ENCODE assay signal across 2 cellular contexts in the genomic region with DNA sequence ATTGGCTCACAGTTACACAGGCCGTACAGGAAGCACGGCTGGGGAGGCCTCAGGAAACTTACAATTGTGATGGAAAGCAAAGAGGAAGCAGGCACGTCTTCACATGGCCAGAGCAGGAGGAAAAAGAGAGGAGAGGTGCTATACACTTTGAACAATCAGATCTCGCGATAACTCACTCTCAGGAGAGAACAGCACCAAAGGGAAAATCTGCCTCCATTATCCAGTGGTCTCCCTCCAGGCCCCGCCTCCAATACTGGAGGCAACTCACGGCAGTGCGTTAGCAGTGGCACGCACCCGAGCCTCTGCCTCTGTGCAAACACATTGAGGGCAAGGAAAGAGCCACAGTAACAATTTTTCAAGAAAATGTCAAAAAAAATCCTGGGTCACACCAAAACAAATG.
TF ChIP-seq lines count a peak whose summit lies in the region.

No MANE protein-coding gene starts in this region.

TF ChIP-seq in GM23338, 12 proteins besides CTCF, POLR2A, EP300 and RAD21 (continued from another document):
- TF ChIP-seq, protein P1, sequence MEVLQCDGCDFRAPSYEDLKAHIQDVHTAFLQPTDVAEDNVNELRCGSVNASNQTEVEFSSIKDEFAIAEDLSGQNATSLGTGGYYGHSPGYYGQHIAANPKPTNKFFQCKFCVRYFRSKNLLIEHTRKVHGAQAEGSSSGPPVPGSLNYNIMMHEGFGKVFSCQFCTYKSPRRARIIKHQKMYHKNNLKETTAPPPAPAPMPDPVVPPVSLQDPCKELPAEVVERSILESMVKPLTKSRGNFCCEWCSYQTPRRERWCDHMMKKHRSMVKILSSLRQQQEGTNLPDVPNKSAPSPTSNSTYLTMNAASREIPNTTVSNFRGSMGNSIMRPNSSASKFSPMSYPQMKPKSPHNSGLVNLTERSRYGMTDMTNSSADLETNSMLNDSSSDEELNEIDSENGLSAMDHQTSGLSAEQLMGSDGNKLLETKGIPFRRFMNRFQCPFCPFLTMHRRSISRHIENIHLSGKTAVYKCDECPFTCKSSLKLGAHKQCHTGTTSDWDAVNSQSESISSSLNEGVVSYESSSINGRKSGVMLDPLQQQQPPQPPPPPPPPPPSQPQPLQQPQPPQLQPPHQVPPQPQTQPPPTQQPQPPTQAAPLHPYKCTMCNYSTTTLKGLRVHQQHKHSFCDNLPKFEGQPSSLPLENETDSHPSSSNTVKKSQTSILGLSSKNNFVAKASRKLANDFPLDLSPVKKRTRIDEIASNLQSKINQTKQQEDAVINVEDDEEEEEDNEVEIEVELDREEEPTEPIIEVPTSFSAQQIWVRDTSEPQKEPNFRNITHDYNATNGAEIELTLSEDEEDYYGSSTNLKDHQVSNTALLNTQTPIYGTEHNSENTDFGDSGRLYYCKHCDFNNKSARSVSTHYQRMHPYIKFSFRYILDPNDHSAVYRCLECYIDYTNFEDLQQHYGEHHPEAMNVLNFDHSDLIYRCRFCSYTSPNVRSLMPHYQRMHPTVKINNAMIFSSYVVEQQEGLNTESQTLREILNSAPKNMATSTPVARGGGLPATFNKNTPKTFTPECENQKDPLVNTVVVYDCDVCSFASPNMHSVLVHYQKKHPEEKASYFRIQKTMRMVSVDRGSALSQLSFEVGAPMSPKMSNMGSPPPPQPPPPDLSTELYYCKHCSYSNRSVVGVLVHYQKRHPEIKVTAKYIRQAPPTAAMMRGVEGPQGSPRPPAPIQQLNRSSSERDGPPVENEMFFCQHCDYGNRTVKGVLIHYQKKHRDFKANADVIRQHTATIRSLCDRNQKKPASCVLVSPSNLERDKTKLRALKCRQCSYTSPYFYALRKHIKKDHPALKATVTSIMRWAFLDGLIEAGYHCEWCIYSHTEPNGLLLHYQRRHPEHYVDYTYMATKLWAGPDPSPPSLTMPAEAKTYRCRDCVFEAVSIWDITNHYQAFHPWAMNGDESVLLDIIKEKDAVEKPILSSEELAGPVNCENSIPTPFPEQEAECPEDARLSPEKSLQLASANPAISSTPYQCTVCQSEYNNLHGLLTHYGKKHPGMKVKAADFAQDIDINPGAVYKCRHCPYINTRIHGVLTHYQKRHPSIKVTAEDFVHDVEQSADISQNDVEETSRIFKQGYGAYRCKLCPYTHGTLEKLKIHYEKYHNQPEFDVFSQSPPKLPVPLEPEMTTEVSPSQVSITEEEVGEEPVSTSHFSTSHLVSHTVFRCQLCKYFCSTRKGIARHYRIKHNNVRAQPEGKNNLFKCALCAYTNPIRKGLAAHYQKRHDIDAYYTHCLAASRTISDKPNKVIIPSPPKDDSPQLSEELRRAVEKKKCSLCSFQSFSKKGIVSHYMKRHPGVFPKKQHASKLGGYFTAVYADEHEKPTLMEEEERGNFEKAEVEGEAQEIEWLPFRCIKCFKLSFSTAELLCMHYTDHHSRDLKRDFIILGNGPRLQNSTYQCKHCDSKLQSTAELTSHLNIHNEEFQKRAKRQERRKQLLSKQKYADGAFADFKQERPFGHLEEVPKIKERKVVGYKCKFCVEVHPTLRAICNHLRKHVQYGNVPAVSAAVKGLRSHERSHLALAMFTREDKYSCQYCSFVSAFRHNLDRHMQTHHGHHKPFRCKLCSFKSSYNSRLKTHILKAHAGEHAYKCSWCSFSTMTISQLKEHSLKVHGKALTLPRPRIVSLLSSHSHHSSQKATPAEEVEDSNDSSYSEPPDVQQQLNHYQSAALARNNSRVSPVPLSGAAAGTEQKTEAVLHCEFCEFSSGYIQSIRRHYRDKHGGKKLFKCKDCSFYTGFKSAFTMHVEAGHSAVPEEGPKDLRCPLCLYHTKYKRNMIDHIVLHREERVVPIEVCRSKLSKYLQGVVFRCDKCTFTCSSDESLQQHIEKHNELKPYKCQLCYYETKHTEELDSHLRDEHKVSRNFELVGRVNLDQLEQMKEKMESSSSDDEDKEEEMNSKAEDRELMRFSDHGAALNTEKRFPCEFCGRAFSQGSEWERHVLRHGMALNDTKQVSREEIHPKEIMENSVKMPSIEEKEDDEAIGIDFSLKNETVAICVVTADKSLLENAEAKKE (CRISPR knock-in tag; IDR thresholded peaks at IDR 0.05), result no peak
- no peak for TF ChIP-seq ZNF331 (CRISPR knock-in tag; IDR thresholded peaks at IDR 0.05; ENCODE audit: low read depth)
- no peak for TF ChIP-seq ZNF114 (CRISPR knock-in tag; IDR thresholded peaks at IDR 0.05)
- TF ChIP-seq, protein P2, sequence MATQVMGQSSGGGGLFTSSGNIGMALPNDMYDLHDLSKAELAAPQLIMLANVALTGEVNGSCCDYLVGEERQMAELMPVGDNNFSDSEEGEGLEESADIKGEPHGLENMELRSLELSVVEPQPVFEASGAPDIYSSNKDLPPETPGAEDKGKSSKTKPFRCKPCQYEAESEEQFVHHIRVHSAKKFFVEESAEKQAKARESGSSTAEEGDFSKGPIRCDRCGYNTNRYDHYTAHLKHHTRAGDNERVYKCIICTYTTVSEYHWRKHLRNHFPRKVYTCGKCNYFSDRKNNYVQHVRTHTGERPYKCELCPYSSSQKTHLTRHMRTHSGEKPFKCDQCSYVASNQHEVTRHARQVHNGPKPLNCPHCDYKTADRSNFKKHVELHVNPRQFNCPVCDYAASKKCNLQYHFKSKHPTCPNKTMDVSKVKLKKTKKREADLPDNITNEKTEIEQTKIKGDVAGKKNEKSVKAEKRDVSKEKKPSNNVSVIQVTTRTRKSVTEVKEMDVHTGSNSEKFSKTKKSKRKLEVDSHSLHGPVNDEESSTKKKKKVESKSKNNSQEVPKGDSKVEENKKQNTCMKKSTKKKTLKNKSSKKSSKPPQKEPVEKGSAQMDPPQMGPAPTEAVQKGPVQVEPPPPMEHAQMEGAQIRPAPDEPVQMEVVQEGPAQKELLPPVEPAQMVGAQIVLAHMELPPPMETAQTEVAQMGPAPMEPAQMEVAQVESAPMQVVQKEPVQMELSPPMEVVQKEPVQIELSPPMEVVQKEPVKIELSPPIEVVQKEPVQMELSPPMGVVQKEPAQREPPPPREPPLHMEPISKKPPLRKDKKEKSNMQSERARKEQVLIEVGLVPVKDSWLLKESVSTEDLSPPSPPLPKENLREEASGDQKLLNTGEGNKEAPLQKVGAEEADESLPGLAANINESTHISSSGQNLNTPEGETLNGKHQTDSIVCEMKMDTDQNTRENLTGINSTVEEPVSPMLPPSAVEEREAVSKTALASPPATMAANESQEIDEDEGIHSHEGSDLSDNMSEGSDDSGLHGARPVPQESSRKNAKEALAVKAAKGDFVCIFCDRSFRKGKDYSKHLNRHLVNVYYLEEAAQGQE (IDR thresholded peaks at IDR 0.05; ENCODE audit: unreplicated experiment), result no peak
- TF ChIP-seq JUNB (IDR thresholded peaks at IDR 0.05; ENCODE audit: unreplicated experiment), result no peak

TF ChIP-seq in HCT116, 20 proteins besides CTCF, POLR2A, EP300 and RAD21 (continued from another document):
- TF ChIP-seq, protein P3, sequence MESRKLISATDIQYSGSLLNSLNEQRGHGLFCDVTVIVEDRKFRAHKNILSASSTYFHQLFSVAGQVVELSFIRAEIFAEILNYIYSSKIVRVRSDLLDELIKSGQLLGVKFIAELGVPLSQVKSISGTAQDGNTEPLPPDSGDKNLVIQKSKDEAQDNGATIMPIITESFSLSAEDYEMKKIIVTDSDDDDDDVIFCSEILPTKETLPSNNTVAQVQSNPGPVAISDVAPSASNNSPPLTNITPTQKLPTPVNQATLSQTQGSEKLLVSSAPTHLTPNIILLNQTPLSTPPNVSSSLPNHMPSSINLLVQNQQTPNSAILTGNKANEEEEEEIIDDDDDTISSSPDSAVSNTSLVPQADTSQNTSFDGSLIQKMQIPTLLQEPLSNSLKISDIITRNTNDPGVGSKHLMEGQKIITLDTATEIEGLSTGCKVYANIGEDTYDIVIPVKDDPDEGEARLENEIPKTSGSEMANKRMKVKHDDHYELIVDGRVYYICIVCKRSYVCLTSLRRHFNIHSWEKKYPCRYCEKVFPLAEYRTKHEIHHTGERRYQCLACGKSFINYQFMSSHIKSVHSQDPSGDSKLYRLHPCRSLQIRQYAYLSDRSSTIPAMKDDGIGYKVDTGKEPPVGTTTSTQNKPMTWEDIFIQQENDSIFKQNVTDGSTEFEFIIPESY (IDR thresholded peaks at IDR 0.05; ENCODE audit: extremely low read depth, insufficient replicate concordance, low read length), result no peak
- TF ChIP-seq FOSL1 (IDR thresholded peaks at IDR 0.05; ENCODE audit: low read depth) (no peak), CEBPB (IDR thresholded peaks at IDR 0.05; ENCODE audit: low read depth) (no peak), POLR2AphosphoS5 (IDR thresholded peaks at IDR 0.05; ENCODE audit: low read depth, low read length) (no peak), CBX3 (IDR thresholded peaks at IDR 0.05; ENCODE audit: low read depth) (no peak), YY1 (IDR thresholded peaks at IDR 0.05; ENCODE audit: extremely low read depth, insufficient replicate concordance, low read depth, low read length) (no peak), JUND (IDR thresholded peaks at IDR 0.05) (no peak), SRF (IDR thresholded peaks at IDR 0.05; ENCODE audit: low read depth) (no peak), SIN3A (IDR thresholded peaks at IDR 0.05; ENCODE audit: low read depth) (no peak), TCF7L2 (IDR thresholded peaks at IDR 0.05; ENCODE audit: borderline replicate concordance, extremely low read depth, insufficient read depth, insufficient read length) (no peak), ZFX (IDR thresholded peaks at IDR 0.05) (no peak), ZNF274 (IDR thresholded peaks at IDR 0.05; ENCODE audit: low read depth, low read length) (no peak)
- TF ChIP-seq, protein P4, sequence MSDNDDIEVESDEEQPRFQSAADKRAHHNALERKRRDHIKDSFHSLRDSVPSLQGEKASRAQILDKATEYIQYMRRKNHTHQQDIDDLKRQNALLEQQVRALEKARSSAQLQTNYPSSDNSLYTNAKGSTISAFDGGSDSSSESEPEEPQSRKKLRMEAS (IDR thresholded peaks at IDR 0.05), result no peak
- TF ChIP-seq, protein P5, sequence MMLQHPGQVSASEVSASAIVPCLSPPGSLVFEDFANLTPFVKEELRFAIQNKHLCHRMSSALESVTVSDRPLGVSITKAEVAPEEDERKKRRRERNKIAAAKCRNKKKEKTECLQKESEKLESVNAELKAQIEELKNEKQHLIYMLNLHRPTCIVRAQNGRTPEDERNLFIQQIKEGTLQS (IDR thresholded peaks at IDR 0.05), result no peak
- TF ChIP-seq, protein P2 (IDR thresholded peaks at IDR 0.05; ENCODE audit: low read depth), result no peak
